Comparison of ENCODE assay signal across 11 cellular contexts in the genomic region with DNA sequence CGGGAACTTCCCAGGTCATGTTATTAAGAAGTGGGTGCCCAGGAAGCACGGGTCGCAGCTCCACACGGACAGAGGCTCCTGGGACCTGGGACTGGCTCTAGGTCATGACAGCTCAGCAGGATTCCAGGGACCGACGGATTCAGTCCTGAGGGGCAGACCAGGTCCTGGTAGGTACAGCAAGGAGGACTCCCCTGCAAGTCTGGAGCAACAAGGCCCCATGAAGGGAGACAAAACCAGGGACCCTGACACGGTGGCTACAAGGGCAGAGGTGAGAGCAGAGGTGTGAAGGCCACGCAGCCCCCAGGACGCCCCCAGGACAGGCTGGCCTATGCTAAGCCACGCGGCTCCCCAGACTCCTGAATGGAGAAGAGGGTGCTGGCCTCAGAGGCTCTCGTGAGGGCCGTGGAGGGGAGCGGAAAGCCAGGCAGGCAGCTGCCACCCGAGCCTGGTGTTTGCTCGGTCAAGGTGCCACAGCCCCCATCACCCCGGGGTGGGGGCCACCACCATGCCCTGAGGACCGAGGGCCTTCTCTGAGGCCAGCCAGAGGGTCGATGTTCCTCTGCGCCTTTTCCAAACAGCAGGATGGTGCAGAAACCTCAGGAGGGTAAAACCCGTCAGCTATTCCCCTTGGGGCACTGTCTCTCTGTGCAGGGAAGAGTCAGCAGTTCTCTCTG.
"Had no signal": no experiment of that assay in that cellular context is flagged by ENCODE, and none has a peak within 500 bp of the region (broad histone marks: within the 10 kb centered on the region; RNA-seq: fewer than 3 reads in every experiment).

No MANE protein-coding gene starts in this region.

- H3K4me1 Mint-ChIP-seq: activated T-helper 17 cell treated with anti-CD3 and anti-CD28 coated beads, Interleukin-2, amount 50 U/mL, for 72 hours; naive B cell had no signal

- H3K36me3 ChIP-seq: pancreas, sigmoid colon, thoracic aorta had no signal

- H3K4me1 ChIP-seq: pancreas, sigmoid colon had no signal

- ATAC-seq: activated CD4-positive, CD25-positive, alpha-beta regulatory T cell treated with anti-CD3 and anti-CD28 coated beads, Interleukin-2, amount 50 U/mL, for 24 hours; activated T-helper 17 cell treated with anti-CD3 and anti-CD28 coated beads, Interleukin-2, amount 50 U/mL, for 72 hours; left cardiac atrium had no signal

- H3K27me3 Mint-ChIP-seq: naive B cell had no signal

- DNase-seq: activated naive CD4-positive, alpha-beta T cell treated with anti-CD3 and anti-CD28 coated beads, Interleukin-2, amount 50 U/mL, for 16 hours; activated T-cell treated with anti-CD3 and anti-CD28 coated beads for 4 hours; foreskin fibroblast; naive B cell; pancreas; sigmoid colon; stimulated activated CD4-positive, alpha-beta T cell treated with anti-CD3 and anti-CD28 coated beads, Interleukin-1b, Interleukin-23, amount 100 ng/mL, for 48 hours had no signal

- H3K36me3 Mint-ChIP-seq: naive B cell had no signal

- H3K4me3 Mint-ChIP-seq: activated T-helper 17 cell treated with anti-CD3 and anti-CD28 coated beads, Interleukin-2, amount 50 U/mL, for 72 hours had no signal

- H3K27ac ChIP-seq: pancreas, sigmoid colon, thoracic aorta had no signal

- H3K4me3 ChIP-seq: pancreas, sigmoid colon, thoracic aorta had no signal

- H3K27ac Mint-ChIP-seq: activated T-helper 17 cell treated with anti-CD3 and anti-CD28 coated beads, Interleukin-2, amount 50 U/mL, for 72 hours; naive B cell had no signal

- H3K27me3 ChIP-seq: pancreas, sigmoid colon had no signal

- H3K9me3 ChIP-seq: pancreas, sigmoid colon, thoracic aorta had no signal
